1 cellular context compared by ENCODE assay signal in genomic region chr4:77818667-77819408, GRCh38.
TF ChIP-seq lines count a peak whose summit lies in the region.

TSS of gene CNOT6L (minus strand) at chr4:77819368. CDS start at chr4:77819308, 60 bp downstream.

TF ChIP-seq in HEK293, 187 proteins besides CTCF, POLR2A, EP300 and RAD21 (continued from another document and continues in another):
- TF ChIP-seq MZF1 (tag by site-specific recombination; IDR thresholded peaks at IDR 0.05; ENCODE audit: borderline replicate concordance) (no peak), ZIC2 (tag by site-specific recombination; IDR thresholded peaks at IDR 0.05) (0 out of 2 replicates have a peak, but pooled peaks have one; percentile 10), FEZF1 (tag by site-specific recombination; IDR thresholded peaks at IDR 0.05) (no peak), ZNF18 (tag by site-specific recombination; IDR thresholded peaks at IDR 0.05) (no peak), ZNF140 (tag by site-specific recombination; IDR thresholded peaks at IDR 0.05) (no peak), IKZF3 (tag by site-specific recombination; IDR thresholded peaks at IDR 0.05) (peak; percentile 1; the same call in 1 of the 2 replicates), ZNF510 (tag by site-specific recombination; IDR thresholded peaks at IDR 0.05; ENCODE audit: insufficient replicate concordance) (no peak), SP2 (tag by site-specific recombination; IDR thresholded peaks at IDR 0.05) (peak; percentile 63), ZEB2 (tag by site-specific recombination; IDR thresholded peaks at IDR 0.05) (peak; percentile 54; the same call in 1 of the 2 replicates), KLF16 (tag by site-specific recombination; IDR thresholded peaks at IDR 0.05) (peak; percentile 83), SP3 (tag by site-specific recombination; IDR thresholded peaks at IDR 0.05) (peak; percentile 57), SETDB1 (IDR thresholded peaks at IDR 0.05; ENCODE audit: insufficient read length, low read length) (no peak), SP7 (tag by site-specific recombination; IDR thresholded peaks at IDR 0.05) (0 out of 2 replicates have a peak, but pooled peaks have one; percentile 24), ZNF777 (tag by site-specific recombination; IDR thresholded peaks at IDR 0.05; ENCODE audit: borderline replicate concordance) (peak; percentile 51; the same call in 1 of the 2 replicates), ZNF521 (tag by site-specific recombination; IDR thresholded peaks at IDR 0.05) (no peak), ZBTB10 (tag by site-specific recombination; IDR thresholded peaks at IDR 0.05) (peak; percentile 46; the same call in 1 of the 2 replicates), ZNF561 (tag by site-specific recombination; IDR thresholded peaks at IDR 0.05; ENCODE audit: borderline replicate concordance) (no peak; the same call in 1 of the 2 replicates), ZSCAN4 (tag by site-specific recombination; IDR thresholded peaks at IDR 0.05) (peak; percentile 89), ZNF266 (tag by site-specific recombination; IDR thresholded peaks at IDR 0.05; ENCODE audit: low read depth) (no peak), ZSCAN18 (tag by site-specific recombination; IDR thresholded peaks at IDR 0.05) (no peak), KLF9 (tag by site-specific recombination; IDR thresholded peaks at IDR 0.05; ENCODE audit: low read depth) (peak; percentile 78), EGR2 (tag by site-specific recombination; IDR thresholded peaks at IDR 0.05; ENCODE audit: low read depth) (peak; percentile 97), ZNF362 (tag by site-specific recombination; IDR thresholded peaks at IDR 0.05) (no peak), ZNF580 (tag by site-specific recombination; IDR thresholded peaks at IDR 0.05) (no peak), ZNF132 (tag by site-specific recombination; IDR thresholded peaks at IDR 0.05; ENCODE audit: borderline replicate concordance) (no peak), ZNF214 (tag by site-specific recombination; IDR thresholded peaks at IDR 0.05; ENCODE audit: borderline replicate concordance) (no peak), ZNF677 (tag by site-specific recombination; IDR thresholded peaks at IDR 0.05) (no peak), ZNF658 (tag by site-specific recombination; IDR thresholded peaks at IDR 0.05) (no peak), ZFP69B (tag by site-specific recombination; IDR thresholded peaks at IDR 0.05) (peak; percentile 48; the same call in 1 of the 2 replicates), ZNF394 (tag by site-specific recombination; IDR thresholded peaks at IDR 0.05; ENCODE audit: borderline replicate concordance) (peak; percentile 21; the same call in 1 of the 2 replicates), ZSCAN23 (tag by site-specific recombination; IDR thresholded peaks at IDR 0.05) (no peak), GLI4 (tag by site-specific recombination; IDR thresholded peaks at IDR 0.05) (peak; percentile 13; the same call in 1 of the 2 replicates), OVOL3 (tag by site-specific recombination; IDR thresholded peaks at IDR 0.05) (no peak), BCL11B (tag by site-specific recombination; IDR thresholded peaks at IDR 0.05; ENCODE audit: low read depth) (0 out of 2 replicates have a peak, but pooled peaks have one; percentile 30), PBX3 (CRISPR knock-in tag; IDR thresholded peaks at IDR 0.05) (0 out of 2 replicates have a peak, but pooled peaks have one; percentile 71), PRDM10 (tag by site-specific recombination; IDR thresholded peaks at IDR 0.05) (no peak), MYNN (tag by site-specific recombination; IDR thresholded peaks at IDR 0.05; ENCODE audit: borderline replicate concordance) (no peak), PRDM6 (tag by site-specific recombination; IDR thresholded peaks at IDR 0.05) (no peak), ZNF791 (tag by site-specific recombination; IDR thresholded peaks at IDR 0.05) (no peak), YY1 (tag by site-specific recombination; IDR thresholded peaks at IDR 0.05) (peak; percentile 47; the same call in 1 of the 2 replicates), ZBTB26 (tag by site-specific recombination; optimal IDR thresholded peaks at IDR 0.05) (peak; percentile 89), ZBTB6 (tag by site-specific recombination; IDR thresholded peaks at IDR 0.05) (no peak), ZNF239 (tag by site-specific recombination; IDR thresholded peaks at IDR 0.05) (no peak)
